Comparison of ENCODE assay signal across 23 cellular contexts in genomic region chr14:35549551-35549950, GRCh38. TPM values are rescaled to one million over a fixed set of nuclear protein-coding genes. Genes with fewer than 3 reads are reported as not detected.
DNase-seq lines count a peak whose midpoint lies in the region; ATAC-seq, FAIRE-seq and TF ChIP-seq lines count a peak whose summit lies in the region.
"Had no signal": no experiment of that assay in that cellular context is flagged by ENCODE, and none has a peak within 500 bp of the region (broad histone marks: within the 10 kb centered on the region; RNA-seq: fewer than 3 reads in every experiment).

No MANE protein-coding gene starts in this region.

- no peak overlapping the region for H3K4me2 ChIP-seq in neural progenitor cell

- H3K9me3 ChIP-seq in HUES48 (ENCODE audit: control insufficient read depth, insufficient read depth, low read length) = no peaks in the 10 kb centered on the region
- no peaks in the 10 kb centered on the region for H3K9me3 ChIP-seq in neural progenitor cell (ENCODE audit: low read depth)
- H3K9me3 ChIP-seq: Caco-2 had no signal

- H3K27me3 ChIP-seq in HUES48 (ENCODE audit: control insufficient read depth, insufficient read depth, low read length) = no peaks in the 10 kb centered on the region
- no peaks in the 10 kb centered on the region for H3K27me3 ChIP-seq in neural progenitor cell

- H3K4me1 ChIP-seq in HUES48 (ENCODE audit: control insufficient read depth, insufficient read depth, low read length) (peaks cover 7% of the 10 kb centered on the region; the same call in 1 of the 2 replicates), neural progenitor cell (peaks cover 28% of the 10 kb centered on the region)
- H3K4me1 ChIP-seq: Caco-2 had no signal

- no peaks in the 10 kb centered on the region for H3K36me3 ChIP-seq in HUES48 (ENCODE audit: control insufficient read depth, insufficient read depth, low read length)
- H3K36me3 ChIP-seq in neural progenitor cell = no peaks in the 10 kb centered on the region

- DNase-seq in D721Med (ENCODE audit: insufficient read length, low spot score) = no peak
- peak; percentile 38 for DNase-seq in SK-N-DZ (ENCODE audit: low spot score)
- no peak for DNase-seq in neural progenitor cell (ENCODE audit: low spot score)
- no peak for DNase-seq in foreskin fibroblast
- no peak for DNase-seq in caudate nucleus (lab: John Stamatoyannopoulos, UW)
- no peak for DNase-seq in GF-D8 (lab: John Stamatoyannopoulos, UW)
- DNase-seq: ACHN; Caco-2; CD4-positive, alpha-beta T cell; DMS153; DMS79; GDM1; GM23248; HCEC 1CT; KBM-7 had no signal

- H3F3A ChIP-seq in neural progenitor cell (ENCODE audit: low read depth) = peaks cover 13% of the 10 kb centered on the region

- TF ChIP-seq CTCF in D721Med (IDR thresholded peaks at IDR 0.05; ENCODE audit: insufficient read depth, missing control alignments) (no peak), neural progenitor cell (IDR thresholded peaks at IDR 0.05) (no peak), foreskin fibroblast (IDR thresholded peaks at IDR 0.05; ENCODE audit: low read depth, low read length) (no peak)

- peaks cover 32% of the 10 kb centered on the region for H3K4me1 Mint-ChIP-seq in neural progenitor cell
- H3K4me1 Mint-ChIP-seq: IgD-negative memory B cell had no signal

- no peak overlapping the region for H3K4me3 Mint-ChIP-seq in neural progenitor cell
- H3K4me3 Mint-ChIP-seq: CD4-positive, alpha-beta T cell; IgD-negative memory B cell had no signal

- no peak for ATAC-seq in HG02870 (IDR thresholded peaks at IDR 0.05; ENCODE audit: unreplicated experiment)

- H3K36me3 Mint-ChIP-seq in neural progenitor cell = no peaks in the 10 kb centered on the region

- no peak overlapping the region for H3K9ac ChIP-seq in HUES48 (ENCODE audit: low read depth, low read length)
- H3K9ac ChIP-seq in neural progenitor cell = no peak overlapping the region
- H3K9ac ChIP-seq: GM23248 had no signal

- H3K27me3 Mint-ChIP-seq in neural progenitor cell (ENCODE audit: insufficient read depth, low read depth) = no peaks in the 10 kb centered on the region
- H3K27me3 Mint-ChIP-seq: CD4-positive, alpha-beta T cell; IgD-negative memory B cell had no signal

- H3K27ac ChIP-seq in HUES48 (ENCODE audit: low read depth, low read length) (peak overlapping the region; percentile 56), neural progenitor cell (peak overlapping the region; percentile 54), caudate nucleus (ENCODE audit: low read depth, low read length) (no peak overlapping the region)
- H3K27ac ChIP-seq: C4-2B, GM23248, HL-60 had no signal

- peaks cover under 1% of the 10 kb centered on the region for H3K9me3 Mint-ChIP-seq in neural progenitor cell
- H3K9me3 Mint-ChIP-seq: CD4-positive, alpha-beta T cell; IgD-negative memory B cell had no signal

- H4K20me1 ChIP-seq in neural progenitor cell (ENCODE audit: low read depth) = no peaks in the 10 kb centered on the region

- H3K79me2 ChIP-seq in neural progenitor cell (ENCODE audit: low read depth) = no peaks in the 10 kb centered on the region

- no peak overlapping the region for H3K4me3 ChIP-seq in HUES48 (ENCODE audit: low read depth, low read length)
- H3K4me3 ChIP-seq in neural progenitor cell = no peak overlapping the region
- H3K4me3 ChIP-seq in foreskin fibroblast (ENCODE audit: low read depth in 1 of 2, low read length in 2 of 2) = no peak overlapping the region
- H3K4me3 ChIP-seq: GM23248 had no signal

- peak overlapping the region; percentile 61 for H2AFZ ChIP-seq in neural progenitor cell (replicated peaks)
- H2AFZ ChIP-seq: GM23248 had no signal

- FAIRE-seq in D721Med (lab: Jason Lieb, UNC) = peak; percentile 61
- FAIRE-seq: GM19239, H54 had no signal

- peak overlapping the region; percentile 72 for H3K27ac Mint-ChIP-seq in neural progenitor cell
- H3K27ac Mint-ChIP-seq: CD4-positive, alpha-beta T cell; IgD-negative memory B cell had no signal

RNA-seq across cellular contexts. Expression of gene INSM2, which starts 15.6 kb away (rescaled TPM):
- 206 and 210 TPM in 2 replicates for polyA plus RNA-seq in SK-N-DZ (2014; cell fraction: cytosol; rRNA removed)
- 271 and 351 TPM in 2 replicates for polyA plus RNA-seq in SK-N-DZ (2014; cell fraction: nucleus; rRNA removed)
- total RNA-seq in neural progenitor cell (ENCODE audit: low replicate concordance) = not detected in 2 replicates
- total RNA-seq: Caco-2; CD4-positive, alpha-beta T cell; GM23248 had no signal
- polyA plus RNA-seq: BJ, GM23248, IgD-negative memory B cell had no signal
